ENCODE assay signal across 9 cellular contexts in the genomic region with DNA sequence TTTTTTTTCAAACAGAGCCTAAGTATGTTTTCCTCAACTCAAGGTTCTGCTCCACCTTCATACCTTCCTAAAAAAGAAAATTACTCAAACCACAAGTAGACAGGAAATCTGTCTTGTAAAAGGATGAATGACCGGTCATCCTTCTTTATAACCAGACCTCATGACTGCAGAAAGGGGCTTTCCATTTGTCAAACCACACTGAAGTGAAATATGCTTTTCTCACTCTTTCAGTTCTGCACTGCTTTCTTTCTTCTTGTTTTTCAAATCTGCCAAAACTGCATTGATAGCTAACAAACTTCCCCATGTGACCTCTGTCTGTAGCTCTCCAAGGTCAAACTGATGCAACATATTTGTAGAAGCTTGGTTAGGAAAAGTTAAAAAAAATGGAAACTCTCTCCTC.
DNase-seq lines count a peak whose midpoint lies in the region; ATAC-seq lines count a peak whose summit lies in the region.
"Had no signal": no experiment of that assay in that cellular context is flagged by ENCODE, and none has a peak within 500 bp of the region (broad histone marks: within the 10 kb centered on the region; RNA-seq: fewer than 3 reads in every experiment).

No MANE protein-coding gene starts in this region.

- DNase-seq in M059J (ENCODE audit: low read depth) (peak; percentile 55), GF-D8 (lab: John Stamatoyannopoulos, UW) (no peak), NCI-H345 (lab: John Stamatoyannopoulos, UW) (no peak), DMS153 (lab: John Stamatoyannopoulos, UW) (no peak), caudate nucleus (lab: John Stamatoyannopoulos, UW) (no peak)

- H3K27ac ChIP-seq in skin epidermis (peak overlapping the region in 11 of 21 experiments; percentile 19 to 77 (median 57)), caudate nucleus (ENCODE audit: low read depth, low read length) (no peak overlapping the region)
- H3K27ac ChIP-seq: HL-60 had no signal

- no peak overlapping the region for H3K4me3 ChIP-seq in skin epidermis

- peak; percentile 78 for ATAC-seq in GM19023 (IDR thresholded peaks at IDR 0.05; ENCODE audit: unreplicated experiment)
- peak; percentile 74 for ATAC-seq in HG02623 (IDR thresholded peaks at IDR 0.05; ENCODE audit: unreplicated experiment)
